ENCODE assay signal across 18 cellular contexts in the genomic region with DNA sequence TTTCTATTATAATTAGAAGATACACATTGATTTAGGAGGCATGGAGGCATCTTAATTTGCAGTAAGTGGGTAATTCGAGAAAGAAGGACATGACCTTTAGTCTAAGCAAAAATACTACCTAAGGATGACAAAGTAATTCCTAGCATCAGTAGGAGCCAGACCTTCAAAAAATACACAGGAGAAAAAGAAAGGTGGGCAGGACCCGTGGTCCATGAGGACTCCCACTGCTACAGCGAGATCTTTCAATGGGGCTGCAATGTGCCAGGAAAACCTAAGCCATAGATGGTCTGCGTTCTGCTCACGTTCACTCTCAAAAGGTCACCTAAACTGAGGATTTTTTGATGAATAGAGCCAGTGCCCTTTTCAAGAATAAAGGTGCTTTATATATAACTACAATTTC. TPM values are rescaled to one million over a fixed set of nuclear protein-coding genes. Genes with fewer than 3 reads are reported as not detected.
A peak's percentile ranks its signal among the peaks of the same experiment; 100 is the strongest.
DNase-seq lines count a peak whose midpoint lies in the region; ATAC-seq and TF ChIP-seq lines count a peak whose summit lies in the region.
"Had no signal": no experiment of that assay in that cellular context is flagged by ENCODE, and none has a peak within 500 bp of the region (broad histone marks: within the 10 kb centered on the region; RNA-seq: fewer than 3 reads in every experiment).

No MANE protein-coding gene starts in this region.

- no peak overlapping the region for H3K4me2 ChIP-seq in hepatocyte
- H3K4me2 ChIP-seq in GM23338, result no peak overlapping the region

- H3K36me3 Mint-ChIP-seq in HFFc6 (ENCODE audit: low read depth) (no peaks in the 10 kb centered on the region), GM23338 (ENCODE audit: low read depth) (no peaks in the 10 kb centered on the region)
- H3K36me3 Mint-ChIP-seq in activated naive CD4-positive, alpha-beta T cell treated with anti-CD3 and anti-CD28 coated beads, Interleukin-2, amount 50 U/mL, for 72 hours, result no peaks in the 10 kb centered on the region

- no peaks in the 10 kb centered on the region for H3K79me2 ChIP-seq in hepatocyte
- H3K79me2 ChIP-seq in GM23338 (replicated peaks; ENCODE audit: insufficient read depth), result no peaks in the 10 kb centered on the region

- WGBS in hepatocyte (ENCODE audit: low lambda C conversion rate, missing lambda C conversion rate), result 84% methylated on average over 5 of the region's 5 CpGs

- H3K27me3 Mint-ChIP-seq in HFFc6 (ENCODE audit: insufficient read depth) (no peaks in the 10 kb centered on the region), GM23338 (ENCODE audit: insufficient read depth, low read depth, poor library complexity) (no peaks in the 10 kb centered on the region)
- H3K27me3 Mint-ChIP-seq: IgD-negative memory B cell had no signal

- peaks cover 10% of the 10 kb centered on the region for H3K4me1 ChIP-seq in SJSA1 (replicated peaks)
- no peaks in the 10 kb centered on the region for H3K4me1 ChIP-seq in hepatocyte (ENCODE audit: insufficient read depth)
- H3K4me1 ChIP-seq in GM23338 (ENCODE audit: insufficient read depth), result no peaks in the 10 kb centered on the region
- H3K4me1 ChIP-seq: BE2C, HAP-1 had no signal

- H3K4me3 Mint-ChIP-seq in HFFc6 (no peak overlapping the region; the same call in 1 of the 2 replicates), GM23338 (no peak overlapping the region)
- H3K4me3 Mint-ChIP-seq: IgD-negative memory B cell had no signal

- 0 out of 2 replicates have a peak overlapping the region, but pooled peaks have one; percentile 56 for H3K27ac ChIP-seq in SJSA1
- peak overlapping the region; percentile 22 for H3K27ac ChIP-seq in hepatocyte
- no peak overlapping the region for H3K27ac ChIP-seq in GM23338 (ENCODE audit: low read depth)

- no peaks in the 10 kb centered on the region for H3K9me2 ChIP-seq in hepatocyte (replicated peaks; ENCODE audit: insufficient read depth)
- H3K9me2 ChIP-seq in GM23338 (ENCODE audit: insufficient read depth), result no peaks in the 10 kb centered on the region

- H3K9me3 ChIP-seq in SJSA1 (replicated peaks), result no peaks in the 10 kb centered on the region
- H3K9me3 ChIP-seq in hepatocyte (ENCODE audit: low read depth), result no peaks in the 10 kb centered on the region
- H3K9me3 ChIP-seq: BE2C, HAP-1 had no signal

- H4K20me1 ChIP-seq in hepatocyte (ENCODE audit: insufficient read depth, poor library complexity, severe bottlenecking) (no peaks in the 10 kb centered on the region), GM23338 (replicated peaks; ENCODE audit: insufficient read depth) (no peaks in the 10 kb centered on the region)

- H3K36me3 ChIP-seq in SJSA1 (no peaks in the 10 kb centered on the region), hepatocyte (replicated peaks; ENCODE audit: insufficient read depth, low read depth) (no peaks in the 10 kb centered on the region), GM23338 (ENCODE audit: insufficient read depth) (no peaks in the 10 kb centered on the region)
- H3K36me3 ChIP-seq: BE2C, HAP-1 had no signal

- DNase-seq in HFFc6 (no peak), SJSA1 (ENCODE audit: low read depth in 1 of 2, low spot score in 2 of 2) (no peak), hepatocyte (ENCODE audit: low spot score) (no peak), EL (no peak), GM23338 (ENCODE audit: low spot score) (no peak)
- no peak for DNase-seq in activated naive CD4-positive, alpha-beta T cell treated with anti-CD3 and anti-CD28 coated beads, Interleukin-2, amount 50 U/mL, for 72 hours (ENCODE audit: low spot score in 2 of 2)
- DNase-seq: BE2C; DMS53; MV-4-11; NCI-H1105 treated with DMSO at 0.1 percent for 48 hours; NCI-H2029 treated with DMSO at 0.1 percent for 48 hours; NCI-H524; NCI-H774; NK-92 treated with Interleukin-12 subunit alpha and Interleukin-12 subunit beta, amount 100 ng/mL, for 24 hours had no signal

- peak overlapping the region; percentile 74 for H3K27ac Mint-ChIP-seq in HFFc6
- no peak overlapping the region for H3K27ac Mint-ChIP-seq in activated naive CD4-positive, alpha-beta T cell treated with anti-CD3 and anti-CD28 coated beads, Interleukin-2, amount 50 U/mL, for 72 hours
- no peak overlapping the region for H3K27ac Mint-ChIP-seq in GM23338
- H3K27ac Mint-ChIP-seq: IgD-negative memory B cell had no signal

- ATAC-seq in activated naive CD4-positive, alpha-beta T cell treated with anti-CD3 and anti-CD28 coated beads, Interleukin-2, amount 50 U/mL, for 72 hours, result no peak
- ATAC-seq in HG03097 (IDR thresholded peaks at IDR 0.05; ENCODE audit: low FRiP score, unreplicated experiment) (no peak), GM23338 (no peak)
- ATAC-seq: Right ventricle myocardium inferior had no signal

- H3K27me3 ChIP-seq in SJSA1 (replicated peaks) (no peaks in the 10 kb centered on the region), hepatocyte (no peaks in the 10 kb centered on the region), GM23338 (ENCODE audit: insufficient read depth) (no peaks in the 10 kb centered on the region)

- H3K4me1 Mint-ChIP-seq in HFFc6 (ENCODE audit: low read depth) (peaks cover 51% of the 10 kb centered on the region), GM23338 (no peaks in the 10 kb centered on the region)

- H2AFZ ChIP-seq in hepatocyte (no peak overlapping the region), GM23338 (no peak overlapping the region)

- no peaks in the 10 kb centered on the region for H3K9me3 Mint-ChIP-seq in HFFc6
- H3K9me3 Mint-ChIP-seq in activated naive CD4-positive, alpha-beta T cell treated with anti-CD3 and anti-CD28 coated beads, Interleukin-2, amount 50 U/mL, for 72 hours, result no peaks in the 10 kb centered on the region
- H3K9me3 Mint-ChIP-seq in GM23338, result no peaks in the 10 kb centered on the region
- H3K9me3 Mint-ChIP-seq: IgD-negative memory B cell had no signal

- no peaks in the 10 kb centered on the region for H3F3A ChIP-seq in GM23338 (replicated peaks; ENCODE audit: low read depth)

- no peak for TF ChIP-seq CTCF in HFFc6 (IDR thresholded peaks at IDR 0.05)
- no peak for TF ChIP-seq CTCF in hepatocyte (IDR thresholded peaks at IDR 0.05; ENCODE audit: poor library complexity)
- TF ChIP-seq CTCF in GM23338 (conservative IDR thresholded peaks at IDR 0.05; ENCODE audit: low read depth in 2 of 2), result no peak

- H3K4me3 ChIP-seq in SJSA1, result no peak overlapping the region
- no peak overlapping the region for H3K4me3 ChIP-seq in hepatocyte
- no peak overlapping the region for H3K4me3 ChIP-seq in GM23338
- H3K4me3 ChIP-seq: HAP-1 had no signal

TF ChIP-seq in GM23338, 12 proteins besides CTCF, POLR2A, EP300 and RAD21:
- TF ChIP-seq ZNF114 (CRISPR knock-in tag; IDR thresholded peaks at IDR 0.05), result no peak
- TF ChIP-seq, protein P1, sequence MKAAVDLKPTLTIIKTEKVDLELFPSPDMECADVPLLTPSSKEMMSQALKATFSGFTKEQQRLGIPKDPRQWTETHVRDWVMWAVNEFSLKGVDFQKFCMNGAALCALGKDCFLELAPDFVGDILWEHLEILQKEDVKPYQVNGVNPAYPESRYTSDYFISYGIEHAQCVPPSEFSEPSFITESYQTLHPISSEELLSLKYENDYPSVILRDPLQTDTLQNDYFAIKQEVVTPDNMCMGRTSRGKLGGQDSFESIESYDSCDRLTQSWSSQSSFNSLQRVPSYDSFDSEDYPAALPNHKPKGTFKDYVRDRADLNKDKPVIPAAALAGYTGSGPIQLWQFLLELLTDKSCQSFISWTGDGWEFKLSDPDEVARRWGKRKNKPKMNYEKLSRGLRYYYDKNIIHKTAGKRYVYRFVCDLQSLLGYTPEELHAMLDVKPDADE (IDR thresholded peaks at IDR 0.05), result no peak
- no peak for TF ChIP-seq EZH2phosphoT487 (IDR thresholded peaks at IDR 0.05; ENCODE audit: unreplicated experiment)

RNA-seq across cellular contexts. Expression of a gene that starts 10.6 kb away (rescaled TPM):
- 10 to 100 TPM in 5 of 6 experiments, 1 to 10 TPM in 1; 6.5 to 15.7 (median 15.2) TPM for total RNA-seq in HFFc6 (2021; fragmentation: NEBNext Ultra II Directional; extraction: Animal tissue kit (Norgen Biotek cat#: 25700))
- total RNA-seq in SJSA1 (2014; rRNA removed; shearing (Covaris generic)), result 42.9 and 48.3 TPM in 2 replicates
- 1.6 and 5.0 TPM in 2 replicates for total RNA-seq in hepatocyte
- polyA plus RNA-seq in hepatocyte, result 1.00 and 3.1 TPM in 2 replicates
- total RNA-seq in activated naive CD4-positive, alpha-beta T cell treated with anti-CD3 and anti-CD28 coated beads, Interleukin-2, amount 50 U/mL, for 72 hours, result 10 to 100 TPM; 49.3 to 69.1 TPM
- 23.7 and 34.0 TPM in 2 replicates for total RNA-seq in GM23338 (2014; rRNA removed; shearing (Covaris generic))
- polyA plus RNA-seq in GM23338 (2016; fragmentation: Nextera tagmentation; extraction: Ambion mirVana), result 13.0 and 16.2 TPM in 2 replicates
